In the genomic region with DNA sequence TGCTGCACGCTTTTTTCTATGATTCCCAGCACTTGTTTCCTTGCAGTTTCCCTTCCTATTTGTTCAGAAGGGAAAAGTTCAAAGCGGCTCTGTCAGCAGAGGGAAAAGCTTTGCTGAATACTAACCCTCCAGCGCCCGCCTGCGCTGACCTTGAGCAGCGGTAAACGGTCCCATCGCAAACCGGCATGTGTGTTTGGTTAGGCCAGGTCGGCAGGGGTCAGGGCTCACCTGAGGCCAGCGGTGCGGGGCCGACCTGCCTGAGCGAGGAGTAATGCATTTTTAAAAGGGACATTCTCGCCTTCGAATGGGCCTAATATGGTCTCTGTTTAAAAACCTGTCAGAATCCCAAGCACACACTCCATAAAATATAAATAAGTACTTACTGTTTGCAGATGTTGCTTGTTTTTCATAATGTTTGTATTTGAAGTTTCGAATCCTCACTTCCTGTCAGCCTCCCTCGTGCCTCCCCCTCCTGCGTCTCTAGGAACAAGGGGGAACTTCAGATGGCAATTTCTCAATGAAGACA, we compare ENCODE assay signal across 1 cellular context.
TF ChIP-seq lines count a peak whose summit lies in the region.

No MANE protein-coding gene starts in this region.

TF ChIP-seq in HepG2, 621 proteins besides CTCF, POLR2A, EP300 and RAD21 (continued from another document and continues in another):
- TF ChIP-seq EHMT2 (IDR thresholded peaks at IDR 0.05; ENCODE audit: borderline replicate concordance, low read depth, low read length): no peak; the same call in 1 of the 2 replicates
- TF ChIP-seq, protein P1, sequence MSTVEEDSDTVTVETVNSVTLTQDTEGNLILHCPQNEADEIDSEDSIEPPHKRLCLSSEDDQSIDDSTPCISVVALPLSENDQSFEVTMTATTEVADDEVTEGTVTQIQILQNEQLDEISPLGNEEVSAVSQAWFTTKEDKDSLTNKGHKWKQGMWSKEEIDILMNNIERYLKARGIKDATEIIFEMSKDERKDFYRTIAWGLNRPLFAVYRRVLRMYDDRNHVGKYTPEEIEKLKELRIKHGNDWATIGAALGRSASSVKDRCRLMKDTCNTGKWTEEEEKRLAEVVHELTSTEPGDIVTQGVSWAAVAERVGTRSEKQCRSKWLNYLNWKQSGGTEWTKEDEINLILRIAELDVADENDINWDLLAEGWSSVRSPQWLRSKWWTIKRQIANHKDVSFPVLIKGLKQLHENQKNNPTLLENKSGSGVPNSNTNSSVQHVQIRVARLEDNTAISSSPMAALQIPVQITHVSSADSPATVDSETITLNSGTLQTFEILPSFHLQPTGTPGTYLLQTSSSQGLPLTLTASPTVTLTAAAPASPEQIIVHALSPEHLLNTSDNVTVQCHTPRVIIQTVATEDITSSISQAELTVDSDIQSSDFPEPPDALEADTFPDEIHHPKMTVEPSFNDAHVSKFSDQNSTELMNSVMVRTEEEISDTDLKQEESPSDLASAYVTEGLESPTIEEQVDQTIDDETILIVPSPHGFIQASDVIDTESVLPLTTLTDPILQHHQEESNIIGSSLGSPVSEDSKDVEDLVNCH (CRISPR knock-in tag; IDR thresholded peaks at IDR 0.05): no peak
- no peak for TF ChIP-seq ZNF530 (CRISPR knock-in tag; IDR thresholded peaks at IDR 0.05; ENCODE audit: low read depth)
- TF ChIP-seq MLLT10 (CRISPR knock-in tag; IDR thresholded peaks at IDR 0.05): 0 out of 2 replicates have a peak, but pooled peaks have one; percentile 66
- TF ChIP-seq ZNF891 (CRISPR knock-in tag; IDR thresholded peaks at IDR 0.05): peak; percentile 83; the same call in 1 of the 2 replicates
- TF ChIP-seq ZSCAN31 (CRISPR knock-in tag; IDR thresholded peaks at IDR 0.05; ENCODE audit: low read depth): peak; percentile 97
- TF ChIP-seq, protein P2, sequence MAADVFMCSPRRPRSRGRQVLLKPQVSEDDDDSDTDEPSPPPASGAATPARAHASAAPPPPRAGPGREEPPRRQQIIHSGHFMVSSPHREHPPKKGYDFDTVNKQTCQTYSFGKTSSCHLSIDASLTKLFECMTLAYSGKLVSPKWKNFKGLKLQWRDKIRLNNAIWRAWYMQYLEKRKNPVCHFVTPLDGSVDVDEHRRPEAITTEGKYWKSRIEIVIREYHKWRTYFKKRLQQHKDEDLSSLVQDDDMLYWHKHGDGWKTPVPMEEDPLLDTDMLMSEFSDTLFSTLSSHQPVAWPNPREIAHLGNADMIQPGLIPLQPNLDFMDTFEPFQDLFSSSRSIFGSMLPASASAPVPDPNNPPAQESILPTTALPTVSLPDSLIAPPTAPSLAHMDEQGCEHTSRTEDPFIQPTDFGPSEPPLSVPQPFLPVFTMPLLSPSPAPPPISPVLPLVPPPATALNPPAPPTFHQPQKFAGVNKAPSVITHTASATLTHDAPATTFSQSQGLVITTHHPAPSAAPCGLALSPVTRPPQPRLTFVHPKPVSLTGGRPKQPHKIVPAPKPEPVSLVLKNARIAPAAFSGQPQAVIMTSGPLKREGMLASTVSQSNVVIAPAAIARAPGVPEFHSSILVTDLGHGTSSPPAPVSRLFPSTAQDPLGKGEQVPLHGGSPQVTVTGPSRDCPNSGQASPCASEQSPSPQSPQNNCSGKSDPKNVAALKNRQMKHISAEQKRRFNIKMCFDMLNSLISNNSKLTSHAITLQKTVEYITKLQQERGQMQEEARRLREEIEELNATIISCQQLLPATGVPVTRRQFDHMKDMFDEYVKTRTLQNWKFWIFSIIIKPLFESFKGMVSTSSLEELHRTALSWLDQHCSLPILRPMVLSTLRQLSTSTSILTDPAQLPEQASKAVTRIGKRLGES (CRISPR knock-in tag; IDR thresholded peaks at IDR 0.05; ENCODE audit: borderline replicate concordance): peak; percentile 82; the same call in 1 of the 2 replicates
- TF ChIP-seq TBX3 (IDR thresholded peaks at IDR 0.05; ENCODE audit: borderline replicate concordance): peak; percentile 81; the same call in 1 of the 2 replicates
- TF ChIP-seq SSRP1 (CRISPR knock-in tag; IDR thresholded peaks at IDR 0.05): no peak
- peak; percentile 78 for TF ChIP-seq IRF2 (CRISPR knock-in tag; IDR thresholded peaks at IDR 0.05)
- TF ChIP-seq, protein P3, sequence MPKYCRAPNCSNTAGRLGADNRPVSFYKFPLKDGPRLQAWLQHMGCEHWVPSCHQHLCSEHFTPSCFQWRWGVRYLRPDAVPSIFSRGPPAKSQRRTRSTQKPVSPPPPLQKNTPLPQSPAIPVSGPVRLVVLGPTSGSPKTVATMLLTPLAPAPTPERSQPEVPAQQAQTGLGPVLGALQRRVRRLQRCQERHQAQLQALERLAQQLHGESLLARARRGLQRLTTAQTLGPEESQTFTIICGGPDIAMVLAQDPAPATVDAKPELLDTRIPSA (CRISPR knock-in tag; IDR thresholded peaks at IDR 0.05; ENCODE audit: borderline replicate concordance): no peak
- TF ChIP-seq PHF20 (CRISPR knock-in tag; IDR thresholded peaks at IDR 0.05): no peak
- peak; percentile 87 for TF ChIP-seq SAP130 (CRISPR knock-in tag; IDR thresholded peaks at IDR 0.05; ENCODE audit: low read depth)
- TF ChIP-seq ZC3H4 (CRISPR knock-in tag; IDR thresholded peaks at IDR 0.05; ENCODE audit: borderline replicate concordance): no peak; the same call in 1 of the 2 replicates
- TF ChIP-seq NCOA2 (CRISPR knock-in tag; IDR thresholded peaks at IDR 0.05): peak; percentile 98
- peak; percentile 64; the same call in 1 of the 2 replicates for TF ChIP-seq ZNF451 (CRISPR knock-in tag; IDR thresholded peaks at IDR 0.05)
- TF ChIP-seq KLF11 (CRISPR knock-in tag; IDR thresholded peaks at IDR 0.05): peak; percentile 53; the same call in 1 of the 2 replicates
- peak; percentile 60 for TF ChIP-seq HMG20B (CRISPR knock-in tag; conservative IDR thresholded peaks at IDR 0.05)
- no peak for TF ChIP-seq HOXA7 (CRISPR knock-in tag; IDR thresholded peaks at IDR 0.05)
- TF ChIP-seq IKZF4 (CRISPR knock-in tag; IDR thresholded peaks at IDR 0.05; ENCODE audit: borderline replicate concordance, low read depth, not compliant biosample characterization): no peak
- TF ChIP-seq ATRX (CRISPR knock-in tag; IDR thresholded peaks at IDR 0.05; ENCODE audit: borderline replicate concordance): no peak
- peak; percentile 83 for TF ChIP-seq ZNF274 (CRISPR knock-in tag; IDR thresholded peaks at IDR 0.05)
- TF ChIP-seq ZNF224 (CRISPR knock-in tag; IDR thresholded peaks at IDR 0.05): peak; percentile 85; the same call in 1 of the 2 replicates
- TF ChIP-seq DNMT3B (CRISPR knock-in tag; conservative IDR thresholded peaks at IDR 0.05): 0 out of 2 replicates have a peak, but pooled peaks have one; percentile 41
- TF ChIP-seq NFIC (IDR thresholded peaks at IDR 0.05; ENCODE audit: low read length): peak; percentile 82
- TF ChIP-seq, protein P4, sequence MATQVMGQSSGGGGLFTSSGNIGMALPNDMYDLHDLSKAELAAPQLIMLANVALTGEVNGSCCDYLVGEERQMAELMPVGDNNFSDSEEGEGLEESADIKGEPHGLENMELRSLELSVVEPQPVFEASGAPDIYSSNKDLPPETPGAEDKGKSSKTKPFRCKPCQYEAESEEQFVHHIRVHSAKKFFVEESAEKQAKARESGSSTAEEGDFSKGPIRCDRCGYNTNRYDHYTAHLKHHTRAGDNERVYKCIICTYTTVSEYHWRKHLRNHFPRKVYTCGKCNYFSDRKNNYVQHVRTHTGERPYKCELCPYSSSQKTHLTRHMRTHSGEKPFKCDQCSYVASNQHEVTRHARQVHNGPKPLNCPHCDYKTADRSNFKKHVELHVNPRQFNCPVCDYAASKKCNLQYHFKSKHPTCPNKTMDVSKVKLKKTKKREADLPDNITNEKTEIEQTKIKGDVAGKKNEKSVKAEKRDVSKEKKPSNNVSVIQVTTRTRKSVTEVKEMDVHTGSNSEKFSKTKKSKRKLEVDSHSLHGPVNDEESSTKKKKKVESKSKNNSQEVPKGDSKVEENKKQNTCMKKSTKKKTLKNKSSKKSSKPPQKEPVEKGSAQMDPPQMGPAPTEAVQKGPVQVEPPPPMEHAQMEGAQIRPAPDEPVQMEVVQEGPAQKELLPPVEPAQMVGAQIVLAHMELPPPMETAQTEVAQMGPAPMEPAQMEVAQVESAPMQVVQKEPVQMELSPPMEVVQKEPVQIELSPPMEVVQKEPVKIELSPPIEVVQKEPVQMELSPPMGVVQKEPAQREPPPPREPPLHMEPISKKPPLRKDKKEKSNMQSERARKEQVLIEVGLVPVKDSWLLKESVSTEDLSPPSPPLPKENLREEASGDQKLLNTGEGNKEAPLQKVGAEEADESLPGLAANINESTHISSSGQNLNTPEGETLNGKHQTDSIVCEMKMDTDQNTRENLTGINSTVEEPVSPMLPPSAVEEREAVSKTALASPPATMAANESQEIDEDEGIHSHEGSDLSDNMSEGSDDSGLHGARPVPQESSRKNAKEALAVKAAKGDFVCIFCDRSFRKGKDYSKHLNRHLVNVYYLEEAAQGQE (IDR thresholded peaks at IDR 0.05; ENCODE audit: borderline replicate concordance in 1 of 2, low read depth in 1 of 2, low read length in 2 of 2): peak in 1 of 2 experiments; percentile 72; a peak in 1 of 4 replicates
- TF ChIP-seq, protein P5, sequence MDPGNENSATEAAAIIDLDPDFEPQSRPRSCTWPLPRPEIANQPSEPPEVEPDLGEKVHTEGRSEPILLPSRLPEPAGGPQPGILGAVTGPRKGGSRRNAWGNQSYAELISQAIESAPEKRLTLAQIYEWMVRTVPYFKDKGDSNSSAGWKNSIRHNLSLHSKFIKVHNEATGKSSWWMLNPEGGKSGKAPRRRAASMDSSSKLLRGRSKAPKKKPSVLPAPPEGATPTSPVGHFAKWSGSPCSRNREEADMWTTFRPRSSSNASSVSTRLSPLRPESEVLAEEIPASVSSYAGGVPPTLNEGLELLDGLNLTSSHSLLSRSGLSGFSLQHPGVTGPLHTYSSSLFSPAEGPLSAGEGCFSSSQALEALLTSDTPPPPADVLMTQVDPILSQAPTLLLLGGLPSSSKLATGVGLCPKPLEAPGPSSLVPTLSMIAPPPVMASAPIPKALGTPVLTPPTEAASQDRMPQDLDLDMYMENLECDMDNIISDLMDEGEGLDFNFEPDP (CRISPR knock-in tag; conservative IDR thresholded peaks at IDR 0.05): 0 out of 2 replicates have a peak, but pooled peaks have one; percentile 24
- TF ChIP-seq, protein P6, sequence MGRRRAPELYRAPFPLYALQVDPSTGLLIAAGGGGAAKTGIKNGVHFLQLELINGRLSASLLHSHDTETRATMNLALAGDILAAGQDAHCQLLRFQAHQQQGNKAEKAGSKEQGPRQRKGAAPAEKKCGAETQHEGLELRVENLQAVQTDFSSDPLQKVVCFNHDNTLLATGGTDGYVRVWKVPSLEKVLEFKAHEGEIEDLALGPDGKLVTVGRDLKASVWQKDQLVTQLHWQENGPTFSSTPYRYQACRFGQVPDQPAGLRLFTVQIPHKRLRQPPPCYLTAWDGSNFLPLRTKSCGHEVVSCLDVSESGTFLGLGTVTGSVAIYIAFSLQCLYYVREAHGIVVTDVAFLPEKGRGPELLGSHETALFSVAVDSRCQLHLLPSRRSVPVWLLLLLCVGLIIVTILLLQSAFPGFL (CRISPR knock-in tag; IDR thresholded peaks at IDR 0.05): no peak
- no peak for TF ChIP-seq HDAC6 (IDR thresholded peaks at IDR 0.05; ENCODE audit: low read depth, low read length)
- no peak for TF ChIP-seq ZNF660 (CRISPR knock-in tag; IDR thresholded peaks at IDR 0.05; ENCODE audit: borderline replicate concordance, low read depth)
- TF ChIP-seq PRPF4 (IDR thresholded peaks at IDR 0.05; ENCODE audit: low read depth, low read length, poor library complexity, severe bottlenecking): no peak
- no peak for TF ChIP-seq JUNB (CRISPR knock-in tag; IDR thresholded peaks at IDR 0.05; ENCODE audit: borderline replicate concordance)
- TF ChIP-seq, protein P7, sequence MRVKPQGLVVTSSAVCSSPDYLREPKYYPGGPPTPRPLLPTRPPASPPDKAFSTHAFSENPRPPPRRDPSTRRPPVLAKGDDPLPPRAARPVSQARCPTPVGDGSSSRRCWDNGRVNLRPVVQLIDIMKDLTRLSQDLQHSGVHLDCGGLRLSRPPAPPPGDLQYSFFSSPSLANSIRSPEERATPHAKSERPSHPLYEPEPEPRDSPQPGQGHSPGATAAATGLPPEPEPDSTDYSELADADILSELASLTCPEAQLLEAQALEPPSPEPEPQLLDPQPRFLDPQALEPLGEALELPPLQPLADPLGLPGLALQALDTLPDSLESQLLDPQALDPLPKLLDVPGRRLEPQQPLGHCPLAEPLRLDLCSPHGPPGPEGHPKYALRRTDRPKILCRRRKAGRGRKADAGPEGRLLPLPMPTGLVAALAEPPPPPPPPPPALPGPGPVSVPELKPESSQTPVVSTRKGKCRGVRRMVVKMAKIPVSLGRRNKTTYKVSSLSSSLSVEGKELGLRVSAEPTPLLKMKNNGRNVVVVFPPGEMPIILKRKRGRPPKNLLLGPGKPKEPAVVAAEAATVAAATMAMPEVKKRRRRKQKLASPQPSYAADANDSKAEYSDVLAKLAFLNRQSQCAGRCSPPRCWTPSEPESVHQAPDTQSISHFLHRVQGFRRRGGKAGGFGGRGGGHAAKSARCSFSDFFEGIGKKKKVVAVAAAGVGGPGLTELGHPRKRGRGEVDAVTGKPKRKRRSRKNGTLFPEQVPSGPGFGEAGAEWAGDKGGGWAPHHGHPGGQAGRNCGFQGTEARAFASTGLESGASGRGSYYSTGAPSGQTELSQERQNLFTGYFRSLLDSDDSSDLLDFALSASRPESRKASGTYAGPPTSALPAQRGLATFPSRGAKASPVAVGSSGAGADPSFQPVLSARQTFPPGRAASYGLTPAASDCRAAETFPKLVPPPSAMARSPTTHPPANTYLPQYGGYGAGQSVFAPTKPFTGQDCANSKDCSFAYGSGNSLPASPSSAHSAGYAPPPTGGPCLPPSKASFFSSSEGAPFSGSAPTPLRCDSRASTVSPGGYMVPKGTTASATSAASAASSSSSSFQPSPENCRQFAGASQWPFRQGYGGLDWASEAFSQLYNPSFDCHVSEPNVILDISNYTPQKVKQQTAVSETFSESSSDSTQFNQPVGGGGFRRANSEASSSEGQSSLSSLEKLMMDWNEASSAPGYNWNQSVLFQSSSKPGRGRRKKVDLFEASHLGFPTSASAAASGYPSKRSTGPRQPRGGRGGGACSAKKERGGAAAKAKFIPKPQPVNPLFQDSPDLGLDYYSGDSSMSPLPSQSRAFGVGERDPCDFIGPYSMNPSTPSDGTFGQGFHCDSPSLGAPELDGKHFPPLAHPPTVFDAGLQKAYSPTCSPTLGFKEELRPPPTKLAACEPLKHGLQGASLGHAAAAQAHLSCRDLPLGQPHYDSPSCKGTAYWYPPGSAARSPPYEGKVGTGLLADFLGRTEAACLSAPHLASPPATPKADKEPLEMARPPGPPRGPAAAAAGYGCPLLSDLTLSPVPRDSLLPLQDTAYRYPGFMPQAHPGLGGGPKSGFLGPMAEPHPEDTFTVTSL (CRISPR knock-in tag; IDR thresholded peaks at IDR 0.05; ENCODE audit: borderline replicate concordance): peak; percentile 96
- no peak for TF ChIP-seq ZC3H13 (CRISPR knock-in tag; IDR thresholded peaks at IDR 0.05)
- TF ChIP-seq RBM39 (IDR thresholded peaks at IDR 0.05; ENCODE audit: low read depth, low read length, poor library complexity, severe bottlenecking): no peak
- TF ChIP-seq ETV6 (CRISPR knock-in tag; conservative IDR thresholded peaks at IDR 0.05): 0 out of 2 replicates have a peak, but pooled peaks have one; percentile 42
- TF ChIP-seq, protein P8, sequence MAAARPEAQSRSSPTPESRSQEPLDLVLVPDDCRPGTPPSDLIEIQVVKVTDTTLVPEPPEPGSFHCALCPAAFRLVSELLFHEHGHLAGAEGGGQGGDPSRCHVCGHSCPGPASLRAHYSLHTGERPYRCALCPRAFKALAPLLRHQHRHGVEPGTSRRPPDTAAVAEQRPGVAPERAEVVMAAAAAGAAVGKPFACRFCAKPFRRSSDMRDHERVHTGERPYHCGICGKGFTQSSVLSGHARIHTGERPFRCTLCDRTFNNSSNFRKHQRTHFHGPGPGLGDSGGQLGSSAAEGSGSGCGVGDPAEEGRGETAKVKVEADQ (CRISPR knock-in tag; IDR thresholded peaks at IDR 0.05; ENCODE audit: borderline replicate concordance): peak; percentile 85
- TF ChIP-seq MZF1 (CRISPR knock-in tag; IDR thresholded peaks at IDR 0.05; ENCODE audit: borderline replicate concordance): no peak
- TF ChIP-seq JARID2 (CRISPR knock-in tag; IDR thresholded peaks at IDR 0.05; ENCODE audit: insufficient replicate concordance): no peak
- 0 out of 2 replicates have a peak, but pooled peaks have one; percentile 39 for TF ChIP-seq ZNF33B (CRISPR knock-in tag; IDR thresholded peaks at IDR 0.05)
- 0 out of 2 replicates have a peak, but pooled peaks have one; percentile 20 for TF ChIP-seq TAF1 (CRISPR knock-in tag; IDR thresholded peaks at IDR 0.05)
